Comparison of ENCODE assay signal across 15 cellular contexts in genomic region chr21:37263827-37264226, GRCh38. TPM values are rescaled to one million over a fixed set of nuclear protein-coding genes. Genes with fewer than 3 reads are reported as not detected.
DNase-seq lines count a peak whose midpoint lies in the region; ATAC-seq and TF ChIP-seq lines count a peak whose summit lies in the region.
"Had no signal": no experiment of that assay in that cellular context is flagged by ENCODE, and none has a peak within 500 bp of the region (broad histone marks: within the 10 kb centered on the region; RNA-seq: fewer than 3 reads in every experiment).

No MANE protein-coding gene starts in this region.

- H3K36me3 ChIP-seq in left ventricle myocardium inferior (peaks cover 3% of the 10 kb centered on the region), heart right ventricle (peaks cover 0 to 17% (median 0%) of the 10 kb centered on the region in 9 donors)

- H3K36me3 Mint-ChIP-seq in immature natural killer cell (no peaks in the 10 kb centered on the region), type B pancreatic cell (peaks cover 4% of the 10 kb centered on the region)

- DNase-seq in left ventricle myocardium inferior (no peak), heart right ventricle (no peak), amniotic epithelial cell (ENCODE audit: low read depth) (peak; percentile 11), immature natural killer cell (no peak), type B pancreatic cell (ENCODE audit: extremely low spot score, unreplicated experiment) (no peak), GM13976 (ENCODE audit: low spot score) (no peak)
- DNase-seq: NCI-H1092 treated with DMSO at 0.1 percent for 48 hours, NCI-H774, small intestine, T-helper 1 cell had no signal

- H3K27ac ChIP-seq in left ventricle myocardium inferior (replicated peaks), result peak overlapping the region; percentile 9
- H3K27ac ChIP-seq in heart right ventricle, result peak overlapping the region in 2 of 10 donors; percentile 19 to 33
- H3K27ac ChIP-seq: KMS-11 had no signal

- no peaks in the 10 kb centered on the region for H3K9me3 Mint-ChIP-seq in immature natural killer cell
- H3K9me3 Mint-ChIP-seq in type B pancreatic cell, result no peaks in the 10 kb centered on the region
- H3K9me3 Mint-ChIP-seq: stimulated activated effector memory CD8-positive, alpha-beta T cell treated with anti-CD3 and anti-CD28 coated beads, Interleukin-12 subunit alpha, Interleukin-12 subunit beta, amount 100 ng/mL, for 72 hours had no signal

- peak overlapping the region in 1 of 5 donors; percentile 30 for H3K4me3 Mint-ChIP-seq in immature natural killer cell
- H3K4me3 Mint-ChIP-seq in type B pancreatic cell, result peak overlapping the region; percentile 73

- intact Hi-C loops in left ventricle myocardium inferior (cut with micrococcal nuclease), result loop anchor here (10.0 kb wide), 1 partner anchor 101 kb away; the partner anchor contains the start of gene DYRK1A
- intact Hi-C loops in heart right ventricle (cut with DNase I), result loop anchor here in 7 of 10 donors (10.0 kb wide), 8 partner anchors 71 to 321 kb away; partner anchors contain the start of gene DYRK1A (in 1 of the 7)

- H3K4me1 Mint-ChIP-seq in immature natural killer cell, result peaks cover 50 to 66% of the 10 kb centered on the region in 2 donors
- peaks cover 24% of the 10 kb centered on the region for H3K4me1 Mint-ChIP-seq in type B pancreatic cell (ENCODE audit: unreplicated experiment)

- no peak for ATAC-seq in heart right ventricle
- ATAC-seq in GM19463 (IDR thresholded peaks at IDR 0.05; ENCODE audit: unreplicated experiment), result no peak
- ATAC-seq in HG03039 (IDR thresholded peaks at IDR 0.05; ENCODE audit: unreplicated experiment), result no peak
- ATAC-seq: activated CD4-positive, CD25-positive, alpha-beta regulatory T cell treated with anti-CD3 and anti-CD28 coated beads, Interleukin-2, amount 50 U/mL, for 24 hours; stimulated activated effector memory CD8-positive, alpha-beta T cell treated with anti-CD3 and anti-CD28 coated beads, Interleukin-12 subunit alpha, Interleukin-12 subunit beta, amount 100 ng/mL, for 72 hours had no signal

- H3K4me1 ChIP-seq in left ventricle myocardium inferior (peaks cover 63% of the 10 kb centered on the region), heart right ventricle (peaks cover 5 to 55% (median 43%) of the 10 kb centered on the region in 9 donors)

- 84 to 86% methylated on average over 5 of the region's 5 CpGs for WGBS in heart right ventricle, 2 donors

- H3K27me3 Mint-ChIP-seq in immature natural killer cell (ENCODE audit: low read depth in 3 of 3), result peaks cover 6 to 10% (median 10%) of the 10 kb centered on the region in 3 donors
- H3K27me3 Mint-ChIP-seq in type B pancreatic cell, result no peaks in the 10 kb centered on the region

- H3K9me3 ChIP-seq in left ventricle myocardium inferior (replicated peaks), result no peaks in the 10 kb centered on the region
- no peaks in the 10 kb centered on the region for H3K9me3 ChIP-seq in heart right ventricle

- H3K27me3 ChIP-seq in left ventricle myocardium inferior (ENCODE audit: low read depth) (no peaks in the 10 kb centered on the region), heart right ventricle (no peaks in the 10 kb centered on the region)

- in situ Hi-C loops in GM13976 (cut with MboI; ENCODE audit: low sequenced_read_pairs, unreplicated experiment), result no loop called here

- H3K27ac Mint-ChIP-seq in immature natural killer cell (peak overlapping the region; percentile 60 to 96 (median 84)), type B pancreatic cell (peak overlapping the region; percentile 96)
- H3K27ac Mint-ChIP-seq: stimulated activated effector memory CD8-positive, alpha-beta T cell treated with anti-CD3 and anti-CD28 coated beads, Interleukin-12 subunit alpha, Interleukin-12 subunit beta, amount 100 ng/mL, for 72 hours had no signal

- H3K4me3 ChIP-seq in left ventricle myocardium inferior, result no peak overlapping the region
- no peak overlapping the region for H3K4me3 ChIP-seq in heart right ventricle

- TF ChIP-seq CTCF in left ventricle myocardium inferior (IDR thresholded peaks at IDR 0.05; ENCODE audit: borderline replicate concordance), result no peak
- no peak for TF ChIP-seq CTCF in heart right ventricle (IDR thresholded peaks at IDR 0.05)
- no peak for TF ChIP-seq CTCF in type B pancreatic cell (conservative IDR thresholded peaks at IDR 0.05)
- TF ChIP-seq CTCF in GM13976 (IDR thresholded peaks at IDR 0.05; ENCODE audit: borderline replicate concordance, control extremely low read depth, extremely low read depth, insufficient read depth, missing control alignments), result no peak

RNA-seq across cellular contexts. Expression of gene VPS26C, which starts 3.3 kb away (rescaled TPM):
- total RNA-seq in left ventricle myocardium inferior (54.2 TPM), heart right ventricle (10 to 100 TPM; 37.6 to 57.5 (median 47.0) TPM), type B pancreatic cell (ENCODE audit: low replicate concordance) (33.5 and 37.9 TPM in 2 replicates)
- polyA plus RNA-seq in heart right ventricle (10 to 100 TPM; 22.3 to 27.6 TPM), immature natural killer cell (10 to 100 TPM; 67.7 to 95.1 (median 90.8) TPM)
